In genomic region chr13:93286047-93286446, GRCh38 we compare ENCODE assay signal across 15 cellular contexts. TPM values are rescaled to one million over a fixed set of nuclear protein-coding genes. Genes with fewer than 3 reads are reported as not detected.
A peak's percentile ranks its signal among the peaks of the same experiment; 100 is the strongest.
DNase-seq lines count a peak whose midpoint lies in the region; TF ChIP-seq lines count a peak whose summit lies in the region.
"Had no signal": no experiment of that assay in that cellular context is flagged by ENCODE, and none has a peak within 500 bp of the region (broad histone marks: within the 10 kb centered on the region; RNA-seq: fewer than 3 reads in every experiment).

No MANE protein-coding gene starts in this region.

- no peaks in the 10 kb centered on the region for H3K36me3 Mint-ChIP-seq in neural progenitor cell
- H3K36me3 Mint-ChIP-seq in osteocyte (ENCODE audit: unreplicated experiment) = peaks cover 3% of the 10 kb centered on the region
- H3K36me3 Mint-ChIP-seq: CD8-positive, alpha-beta memory T cell had no signal

- no peak overlapping the region for H3K9ac ChIP-seq in neural progenitor cell
- H3K9ac ChIP-seq: BLaER1 had no signal

- peaks cover 22% of the 10 kb centered on the region for H3K4me1 Mint-ChIP-seq in neural progenitor cell
- H3K4me1 Mint-ChIP-seq in osteocyte (ENCODE audit: unreplicated experiment) = peaks cover 17% of the 10 kb centered on the region
- H3K4me1 Mint-ChIP-seq: CD8-positive, alpha-beta memory T cell had no signal

- H3K36me3 ChIP-seq in SJCRH30 (no peaks in the 10 kb centered on the region), neural progenitor cell (no peaks in the 10 kb centered on the region)
- H3K36me3 ChIP-seq: BLaER1 had no signal

- H3K4me3 ChIP-seq in SJCRH30 (no peak overlapping the region), neural progenitor cell (no peak overlapping the region), foreskin fibroblast (ENCODE audit: low read depth in 1 of 2, low read length in 2 of 2) (no peak overlapping the region)
- H3K4me3 ChIP-seq: BLaER1 had no signal

- peaks cover 4% of the 10 kb centered on the region for H3F3A ChIP-seq in neural progenitor cell (ENCODE audit: low read depth)

- no peak overlapping the region for H2AFZ ChIP-seq in neural progenitor cell (replicated peaks)

- peak overlapping the region; percentile 11 for H3K4me2 ChIP-seq in neural progenitor cell
- H3K4me2 ChIP-seq: BLaER1 had no signal

- H3K9me3 ChIP-seq in SJCRH30 (replicated peaks) (no peaks in the 10 kb centered on the region), neural progenitor cell (ENCODE audit: low read depth) (no peaks in the 10 kb centered on the region)
- H3K9me3 ChIP-seq: BLaER1, Caco-2 had no signal

- no peaks in the 10 kb centered on the region for H4K20me1 ChIP-seq in neural progenitor cell (ENCODE audit: low read depth)
- H4K20me1 ChIP-seq: BLaER1 had no signal

- TF ChIP-seq CTCF in neural progenitor cell (IDR thresholded peaks at IDR 0.05) = no peak
- no peak for TF ChIP-seq CTCF in foreskin fibroblast (IDR thresholded peaks at IDR 0.05; ENCODE audit: low read depth, low read length)
- no peak for TF ChIP-seq CTCF in osteocyte (IDR thresholded peaks at IDR 0.05)

- H3K4me3 Mint-ChIP-seq in neural progenitor cell (no peak overlapping the region), osteocyte (ENCODE audit: unreplicated experiment) (no peak overlapping the region)
- H3K4me3 Mint-ChIP-seq: CD8-positive, alpha-beta memory T cell had no signal

- H3K27me3 Mint-ChIP-seq in neural progenitor cell (ENCODE audit: insufficient read depth, low read depth) (no peaks in the 10 kb centered on the region), osteocyte (ENCODE audit: unreplicated experiment) (no peaks in the 10 kb centered on the region)
- H3K27me3 Mint-ChIP-seq: CD8-positive, alpha-beta memory T cell had no signal

- no peak overlapping the region for H3K27ac Mint-ChIP-seq in neural progenitor cell
- no peak overlapping the region for H3K27ac Mint-ChIP-seq in osteocyte (ENCODE audit: unreplicated experiment)
- H3K27ac Mint-ChIP-seq: CD8-positive, alpha-beta memory T cell had no signal

- H3K4me1 ChIP-seq in SJCRH30 (no peaks in the 10 kb centered on the region), neural progenitor cell (peaks cover 21% of the 10 kb centered on the region)
- H3K4me1 ChIP-seq: BLaER1, Caco-2 had no signal

- peaks cover 4% of the 10 kb centered on the region for H3K79me2 ChIP-seq in neural progenitor cell (ENCODE audit: low read depth)

- DNase-seq in NCI-H510A treated with DMSO at 0.1 percent for 48 hours (lab: John Stamatoyannopoulos, UW) = peak; percentile 64
- DNase-seq in NCI-H510A (lab: John Stamatoyannopoulos, UW) = no peak
- DNase-seq in NCI-H524 (lab: John Stamatoyannopoulos, UW) = peak; percentile 80 to 95
- DNase-seq in SJCRH30 = peak; percentile 3 to 34
- DNase-seq in neural progenitor cell (ENCODE audit: low spot score) = peak; percentile 7
- no peak for DNase-seq in foreskin fibroblast
- DNase-seq in osteocyte (ENCODE audit: extremely low spot score, unreplicated experiment) = no peak
- no peak for DNase-seq in AML-193 (lab: John Stamatoyannopoulos, UW)
- DNase-seq: Caco-2; CD8-positive, alpha-beta memory T cell; DND-41; GDM1 had no signal

- no peak overlapping the region for H3K27ac ChIP-seq in SJCRH30
- H3K27ac ChIP-seq in neural progenitor cell = peak overlapping the region; percentile 42
- H3K27ac ChIP-seq: 22Rv1, BLaER1 had no signal

- peaks cover 2% of the 10 kb centered on the region for H3K9me3 Mint-ChIP-seq in neural progenitor cell
- H3K9me3 Mint-ChIP-seq in osteocyte (ENCODE audit: unreplicated experiment) = no peaks in the 10 kb centered on the region

- H3K27me3 ChIP-seq in SJCRH30 (no peaks in the 10 kb centered on the region), neural progenitor cell (no peaks in the 10 kb centered on the region)
- H3K27me3 ChIP-seq: BLaER1 had no signal

RNA-seq across cellular contexts. Expression of gene GPC6, which starts 59.4 kb away (rescaled TPM):
- 19.5 and 21.1 TPM in 2 replicates for total RNA-seq in SJCRH30 (2014; rRNA removed; shearing (Covaris generic))
- total RNA-seq in neural progenitor cell (ENCODE audit: low replicate concordance) (34.7 and 42.9 TPM in 2 replicates), osteocyte (125 and 128 TPM in 2 replicates)
- total RNA-seq: CD8-positive, alpha-beta memory T cell; HT-29 had no signal

Comparison
In these comparisons a context has a peak if more than half of its experiments do, and no peak if none do; other contexts are left out.
1. DNase-seq: peak in NCI-H510A treated with DMSO at 0.1 percent for 48 hours (single experiment), NCI-H524 (2 of 2), SJCRH30 (2 of 2) and neural progenitor cell (single experiment); none in NCI-H510A (single experiment), foreskin fibroblast (0 of 2), osteocyte (single experiment) and AML-193 (0 of 2).